Comparison of ENCODE assay signal across 10 cellular contexts in the genomic region with DNA sequence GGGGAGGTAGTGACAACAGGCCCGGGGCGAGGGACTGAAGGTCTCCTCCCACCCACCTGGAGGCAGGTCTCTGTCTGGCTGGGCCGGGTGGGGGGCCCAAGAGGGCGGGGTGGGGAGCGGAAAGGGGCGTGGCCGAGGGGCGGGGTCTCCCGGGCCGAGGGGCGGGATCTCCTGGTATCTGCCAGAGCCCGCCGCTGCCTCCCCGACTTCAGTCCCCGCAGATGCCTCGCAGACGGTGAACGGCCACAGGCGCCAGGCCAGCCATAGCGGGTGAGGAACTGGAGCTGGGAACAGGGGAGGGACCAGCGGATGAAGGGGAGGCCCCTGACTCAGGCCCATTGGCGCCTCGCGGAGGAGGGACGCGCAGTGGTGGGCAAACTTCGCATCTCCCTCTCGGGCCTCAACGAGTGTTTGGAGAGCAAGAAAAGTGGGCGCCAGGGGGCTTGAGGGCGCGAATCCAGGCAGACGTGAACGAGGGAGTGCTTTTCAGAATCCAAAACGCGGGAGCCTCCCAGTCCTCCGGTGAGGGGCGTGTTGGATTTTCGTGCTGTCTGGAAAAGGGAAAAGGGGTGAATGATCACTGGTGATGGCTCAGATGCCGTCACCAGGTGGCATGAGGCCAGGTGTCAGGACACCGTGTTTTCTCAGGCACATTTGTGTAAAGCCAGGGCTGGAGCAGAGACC. TPM values are rescaled to one million over a fixed set of nuclear protein-coding genes. Genes with fewer than 3 reads are reported as not detected.
DNase-seq lines count a peak whose midpoint lies in the region; ATAC-seq, FAIRE-seq and TF ChIP-seq lines count a peak whose summit lies in the region.
"Had no signal": no experiment of that assay in that cellular context is flagged by ENCODE, and none has a peak within 500 bp of the region (broad histone marks: within the 10 kb centered on the region; RNA-seq: fewer than 3 reads in every experiment).

A gene with protein sequence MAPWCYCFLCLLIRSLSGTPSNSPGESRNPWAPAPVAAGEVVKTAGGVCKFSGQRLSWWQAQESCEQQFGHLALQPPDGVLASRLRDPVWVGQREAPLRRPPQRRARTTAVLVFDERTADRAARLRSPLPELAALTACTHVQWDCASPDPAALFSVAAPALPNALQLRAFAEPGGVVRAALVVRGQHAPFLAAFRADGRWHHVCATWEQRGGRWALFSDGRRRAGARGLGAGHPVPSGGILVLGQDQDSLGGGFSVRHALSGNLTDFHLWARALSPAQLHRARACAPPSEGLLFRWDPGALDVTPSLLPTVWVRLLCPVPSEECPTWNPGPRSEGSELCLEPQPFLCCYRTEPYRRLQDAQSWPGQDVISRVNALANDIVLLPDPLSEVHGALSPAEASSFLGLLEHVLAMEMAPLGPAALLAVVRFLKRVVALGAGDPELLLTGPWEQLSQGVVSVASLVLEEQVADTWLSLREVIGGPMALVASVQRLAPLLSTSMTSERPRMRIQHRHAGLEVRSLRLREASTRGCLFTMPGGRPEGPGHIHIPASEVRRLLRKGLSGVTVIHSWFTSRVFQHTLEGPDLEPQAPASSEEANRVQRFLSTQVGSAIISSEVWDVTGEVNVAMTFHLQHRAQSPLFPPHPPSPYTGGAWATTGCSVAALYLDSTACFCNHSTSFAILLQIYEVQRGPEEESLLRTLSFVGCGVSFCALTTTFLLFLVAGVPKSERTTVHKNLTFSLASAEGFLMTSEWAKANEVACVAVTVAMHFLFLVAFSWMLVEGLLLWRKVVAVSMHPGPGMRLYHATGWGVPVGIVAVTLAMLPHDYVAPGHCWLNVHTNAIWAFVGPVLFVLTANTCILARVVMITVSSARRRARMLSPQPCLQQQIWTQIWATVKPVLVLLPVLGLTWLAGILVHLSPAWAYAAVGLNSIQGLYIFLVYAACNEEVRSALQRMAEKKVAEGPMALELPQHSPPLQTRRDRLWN (plus strand): TSS at position 211 of the 684 bp plus-strand sequence. CDS start 1,216 bp downstream, outside the sequence.

- no peaks in the 10 kb centered on the region for H3K9me3 Mint-ChIP-seq in dendritic cell treated with granulocyte-macrophage colony-stimulating factor and Interleukin-4, amounts not matched to agents 40 ng/mL and 50 ng/mL, for 4 days
- H3K9me3 Mint-ChIP-seq in nephron = no peaks in the 10 kb centered on the region
- H3K9me3 Mint-ChIP-seq: activated CD4-positive, alpha-beta T cell treated with anti-CD3 and anti-CD28 coated beads, Interleukin-2, amount 10 ng/mL, durations not matched to agents 24 days and 14 days had no signal

- FAIRE-seq in kidney (lab: Jason Lieb, UNC) = no peak

- no peaks in the 10 kb centered on the region for H3K36me3 Mint-ChIP-seq in dendritic cell treated with granulocyte-macrophage colony-stimulating factor and Interleukin-4, amounts not matched to agents 40 ng/mL and 50 ng/mL, for 4 days (ENCODE audit: low read depth)
- no peaks in the 10 kb centered on the region for H3K36me3 Mint-ChIP-seq in nephron (ENCODE audit: low read depth)

- H3K27ac ChIP-seq in kidney (ENCODE audit: low read depth in 2 of 2, low read length in 2 of 2) (no peak within 1 kb of the TSS), ascending aorta (no peak within 1 kb of the TSS)

- H3K4me1 ChIP-seq in kidney (ENCODE audit: control insufficient read depth in 1 of 2, insufficient read depth in 1 of 2, low read depth in 1 of 2, low read length in 2 of 2) (peaks cover 0 to 4% of the 10 kb centered on the region in 2 donors), ascending aorta (no peaks in the 10 kb centered on the region)

- H3K4me3 Mint-ChIP-seq in dendritic cell treated with granulocyte-macrophage colony-stimulating factor and Interleukin-4, amounts not matched to agents 40 ng/mL and 50 ng/mL, for 4 days = peak within 1 kb of the TSS; percentile 25
- peak within 1 kb of the TSS; percentile 67 to 79 (median 74) for H3K4me3 Mint-ChIP-seq in nephron
- H3K4me3 Mint-ChIP-seq: activated CD4-positive, alpha-beta T cell treated with anti-CD3 and anti-CD28 coated beads, Interleukin-2, amount 10 ng/mL, durations not matched to agents 24 days and 14 days had no signal

- H3K36me3 ChIP-seq in kidney (ENCODE audit: control insufficient read depth in 1 of 2, insufficient read depth in 2 of 2, low read length in 2 of 2) = no peaks in the 10 kb centered on the region
- H3K36me3 ChIP-seq in ascending aorta = no peaks in the 10 kb centered on the region

- no peak for TF ChIP-seq CTCF in nephron (IDR thresholded peaks at IDR 0.05; ENCODE audit: unreplicated experiment in 3 of 3)
- TF ChIP-seq CTCF in kidney (IDR thresholded peaks at IDR 0.05; ENCODE audit: borderline replicate concordance, extremely low read depth, insufficient read depth) = no peak
- no peak for TF ChIP-seq CTCF in ascending aorta (IDR thresholded peaks at IDR 0.05)

- no peak within 1 kb of the TSS for H3K27ac Mint-ChIP-seq in dendritic cell treated with granulocyte-macrophage colony-stimulating factor and Interleukin-4, amounts not matched to agents 40 ng/mL and 50 ng/mL, for 4 days
- H3K27ac Mint-ChIP-seq in nephron = no peak within 1 kb of the TSS
- H3K27ac Mint-ChIP-seq: activated CD4-positive, alpha-beta T cell treated with anti-CD3 and anti-CD28 coated beads, Interleukin-2, amount 10 ng/mL, durations not matched to agents 24 days and 14 days had no signal

- intact Hi-C loops in dendritic cell treated with granulocyte-macrophage colony-stimulating factor and Interleukin-4, amounts not matched to agents 40 ng/mL and 50 ng/mL, for 4 days (cut with micrococcal nuclease) = no loop called here
- intact Hi-C loops in kidney (cut with DNase I) = no loop called here
- intact Hi-C loops in ascending aorta (cut with DNase I) = no loop called here

- no peak within 1 kb of the TSS for H3K4me3 ChIP-seq in kidney (ENCODE audit: low read length in 2 of 2)
- H3K4me3 ChIP-seq in ascending aorta = no peak within 1 kb of the TSS

- ATAC-seq in GM19324 (IDR thresholded peaks at IDR 0.05; ENCODE audit: low FRiP score, unreplicated experiment) = no peak

- H3K9ac ChIP-seq in kidney (ENCODE audit: low read length in 2 of 2) = no peak within 1 kb of the TSS

- H3K27me3 Mint-ChIP-seq in dendritic cell treated with granulocyte-macrophage colony-stimulating factor and Interleukin-4, amounts not matched to agents 40 ng/mL and 50 ng/mL, for 4 days = peaks cover 51% of the 10 kb centered on the region
- H3K27me3 Mint-ChIP-seq in nephron (ENCODE audit: low read depth) = peaks cover 65% of the 10 kb centered on the region

- H3K4me1 Mint-ChIP-seq in dendritic cell treated with granulocyte-macrophage colony-stimulating factor and Interleukin-4, amounts not matched to agents 40 ng/mL and 50 ng/mL, for 4 days (ENCODE audit: low read depth) = peaks cover 6% of the 10 kb centered on the region
- H3K4me1 Mint-ChIP-seq in nephron = peaks cover 5% of the 10 kb centered on the region
- H3K4me1 Mint-ChIP-seq: activated CD4-positive, alpha-beta T cell treated with anti-CD3 and anti-CD28 coated beads, Interleukin-2, amount 10 ng/mL, durations not matched to agents 24 days and 14 days had no signal

- no peaks in the 10 kb centered on the region for H3K27me3 ChIP-seq in ascending aorta

- no peaks in the 10 kb centered on the region for H3K9me3 ChIP-seq in kidney (ENCODE audit: control insufficient read depth in 1 of 2, low read length in 2 of 2)
- H3K9me3 ChIP-seq in ascending aorta = no peaks in the 10 kb centered on the region

- DNase-seq in DMS153 treated with DMSO at 0.1 percent for 48 hours (lab: John Stamatoyannopoulos, UW; ENCODE audit: unreplicated experiment) (peak; percentile 57), NCI-H1105 (lab: John Stamatoyannopoulos, UW) (peak; percentile 66), cerebellar nuclear complex (lab: John Stamatoyannopoulos, UW) (no peak), kidney (no peak), ascending aorta (ENCODE audit: low spot score in 2 of 2) (no peak)
- DNase-seq: activated CD4-positive, alpha-beta T cell treated with anti-CD3 and anti-CD28 coated beads, Interleukin-2, amount 10 ng/mL, durations not matched to agents 24 days and 14 days had no signal

RNA-seq across cellular contexts. Expression of the gene that starts here (rescaled TPM):
- total RNA-seq in kidney (not detected), ascending aorta (not detected)
- polyA plus RNA-seq in kidney (ENCODE audit: insufficient read depth, low read depth, low replicate concordance) = not detected
- total RNA-seq: activated CD4-positive, alpha-beta T cell treated with anti-CD3 and anti-CD28 coated beads, Interleukin-2, amount 10 ng/mL, durations not matched to agents 24 days and 14 days; glomerular endothelial cell had no signal

Comparison
In these comparisons a context has a peak if more than half of its experiments do, and no peak if none do; other contexts are left out.
1. DNase-seq: peak in DMS153 treated with DMSO at 0.1 percent for 48 hours (single experiment) and NCI-H1105 (single experiment); none in cerebellar nuclear complex (0 of 2), kidney (single experiment) and ascending aorta (0 of 2).